ENCODE assay signal across 7 cellular contexts in the genomic region with DNA sequence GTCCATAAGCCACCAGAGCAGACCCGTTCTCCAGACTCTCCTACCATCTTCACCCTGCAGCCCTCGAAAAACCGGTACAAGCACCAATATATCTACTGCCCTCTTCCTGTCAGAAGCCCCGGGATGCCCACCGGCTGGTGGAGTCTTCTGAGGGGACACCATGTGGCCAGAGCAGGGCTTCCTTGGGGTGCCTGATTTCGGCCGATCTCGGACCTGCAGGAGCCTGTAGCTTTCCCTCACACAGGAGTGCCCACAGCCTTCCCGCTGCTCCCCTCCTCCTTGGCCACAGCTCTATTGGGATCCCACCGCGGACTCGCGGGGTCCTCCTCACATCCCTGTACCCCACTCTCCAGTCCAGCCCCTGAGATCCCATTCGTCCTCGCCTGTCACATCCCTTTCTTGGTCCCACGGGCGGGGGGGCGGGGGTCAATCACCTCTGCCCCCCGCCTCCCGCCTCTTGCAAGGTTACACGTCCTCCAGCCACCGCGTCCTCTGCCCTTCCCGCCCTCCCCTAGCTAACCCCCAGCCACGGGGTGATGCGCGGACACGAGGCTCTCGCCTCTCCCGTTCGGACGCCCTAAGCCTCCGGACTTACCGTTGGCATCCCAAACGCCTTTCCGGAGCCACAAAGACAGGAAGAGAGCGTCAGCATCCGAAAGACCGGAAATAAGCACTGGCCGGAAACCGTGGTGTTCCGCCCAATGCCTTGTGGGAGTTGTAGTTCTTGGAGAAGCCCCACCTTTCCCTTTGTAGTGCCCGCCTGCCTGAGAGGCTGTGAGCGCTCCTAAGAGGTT. TPM values are rescaled to one million over a fixed set of nuclear protein-coding genes. Genes with fewer than 3 reads are reported as not detected.
DNase-seq lines count a peak whose midpoint lies in the region; ATAC-seq, FAIRE-seq and TF ChIP-seq lines count a peak whose summit lies in the region.

Gene SSR2, minus strand, starts transcription at position 659 of the 794 bp plus-strand sequence. CDS start 784 bp downstream, outside the sequence.

- peak within 1 kb of the TSS; percentile 91 for H3K9ac ChIP-seq in GM12878 (ENCODE audit: control insufficient read depth, insufficient read depth, low read length)

- TF ChIP-seq POLR2A in GM12878 (IDR thresholded peaks at IDR 0.05; ENCODE audit: low read depth, low read length): peak; percentile 91
- no peak for TF ChIP-seq POLR2A in sigmoid colon (IDR thresholded peaks at IDR 0.05)

- RAD21 ChIA-PET in GM12878 (lab: Charles Lee; ENCODE audit: unreplicated experiment): interaction anchor here (0.6 to 1.7 kb wide), 6 partner anchors 16 to 80 kb away, joined by 3 to 6 read pairs (median 4); partner anchors contain the start of gene ARHGEF2

- H4K20me1 ChIP-seq in GM12878 (ENCODE audit: control insufficient read depth, insufficient read depth): no peaks in the 10 kb centered on the region

- no peak for TF ChIP-seq RAD21 in GM12878 (IDR thresholded peaks at IDR 0.05; ENCODE audit: insufficient read depth, low read depth, low read length)

- peak; percentile 96 for ATAC-seq in GM18502 (IDR thresholded peaks at IDR 0.05; ENCODE audit: poor library complexity, unreplicated experiment)
- ATAC-seq in HG02943 (IDR thresholded peaks at IDR 0.05; ENCODE audit: low read depth, unreplicated experiment): peak; percentile 95
- peak; percentile 100 for ATAC-seq in GM12878

- H3K4me1 ChIP-seq in GM12878 (ENCODE audit: control insufficient read depth, insufficient read depth, low read length) (peaks cover 6% of the 10 kb centered on the region), sigmoid colon (peaks cover 0 to 18% (median 17%) of the 10 kb centered on the region in 4 donors)

- H3K27me3 ChIP-seq in GM12878 (replicated peaks in 1 of 2; ENCODE audit: control insufficient read depth in 2 of 2, insufficient read depth in 2 of 2, low read length in 1 of 2) (no peaks in the 10 kb centered on the region; a peak in 1 of 4 replicates), sigmoid colon (no peaks in the 10 kb centered on the region)

- POLR2A ChIA-PET in GM12878 (lab: Charles Lee): interaction anchor here (0.6 to 1.2 kb wide), 6 partner anchors 26 to 270 kb away, joined by 3 to 4 read pairs (median 4); partner anchors contain the start of gene ARHGEF2

- SMC1A ChIA-PET in GM12878 (lab: Charles Lee; ENCODE audit: uncharacterized antibody, unreplicated experiment): interaction anchor here (0.9 to 2.5 kb wide), 6 partner anchors 31 to 184 kb away, joined by 3 to 14 read pairs (median 4); partner anchors contain the start of gene SYT11

- H2AFZ ChIP-seq in GM12878 (ENCODE audit: control insufficient read depth, low read depth, low read length): peak within 1 kb of the TSS; percentile 93

- peak; percentile 100 for FAIRE-seq in GM12878 (lab: Jason Lieb, UNC)

- peak within 1 kb of the TSS; percentile 78 for H3K27ac ChIP-seq in GM12878 (ENCODE audit: control insufficient read depth, insufficient read depth)
- peak within 1 kb of the TSS; percentile 86 to 96 (median 91) for H3K27ac ChIP-seq in sigmoid colon

- H3K79me2 ChIP-seq in GM12878 (ENCODE audit: control insufficient read depth, insufficient read depth, low read length): peaks cover 23% of the 10 kb centered on the region

- peak within 1 kb of the TSS; percentile 96 for H3K4me2 ChIP-seq in GM12878 (ENCODE audit: control insufficient read depth, insufficient read depth)

- intact Hi-C loops in GM12878 (cut with micrococcal nuclease; ENCODE audit: unreplicated experiment): loop anchor here (2.0 kb wide), 1 partner anchor 34 kb away; the partner anchor contains the start of gene LAMTOR2
- intact Hi-C loops in sigmoid colon (cut with DNase I): no loop called here

- H3K9me3 ChIP-seq in GM12878 (replicated peaks; ENCODE audit: control insufficient read depth, insufficient read depth, low read length): no peaks in the 10 kb centered on the region
- H3K9me3 ChIP-seq in sigmoid colon: no peaks in the 10 kb centered on the region

- in situ Hi-C loops in GM12878 (cut with MboI): no loop called here

- peak within 1 kb of the TSS; percentile 92 for H3K4me3 ChIP-seq in GM12878
- peak within 1 kb of the TSS; percentile 72 to 100 (median 90) for H3K4me3 ChIP-seq in sigmoid colon

- under 1% methylated on average over 40 of the region's 44 CpGs for WGBS in GM12878 (ENCODE audit: insufficient coverage, insufficient replicate concordance, low lambda C conversion rate, missing lambda C conversion rate)
- 0 to 1% methylated on average over 44 of the region's 44 CpGs for WGBS in sigmoid colon, 2 donors

- H3K36me3 ChIP-seq in GM12878 (ENCODE audit: control insufficient read depth in 2 of 2, insufficient read depth in 2 of 2, low read length in 1 of 2): peaks cover 4 to 7% of the 10 kb centered on the region in 2 experiments
- H3K36me3 ChIP-seq in sigmoid colon: peaks cover 0 to 34% (median 8%) of the 10 kb centered on the region in 4 donors

- no TSS peak for BruUV-seq in GM12878 (replicated peaks; lab: Mats Ljungman, UMichigan)

- TF ChIP-seq CTCF in GM12878 (IDR thresholded peaks at IDR 0.05 in 2 of 3, conservative IDR thresholded peaks at IDR 0.05 in 1 of 3; ENCODE audit: control insufficient read depth in 2 of 3, extremely low read depth in 1 of 3, insufficient read depth in 1 of 3, low read depth in 3 of 3, low read length in 3 of 3): 0 out of 6 replicates have a peak, but pooled peaks of 1 of the 3 experiments have one; percentile 9
- TF ChIP-seq CTCF in sigmoid colon (IDR thresholded peaks at IDR 0.05): no peak

- TF ChIP-seq EP300 in GM12878 (IDR thresholded peaks at IDR 0.05; ENCODE audit: borderline replicate concordance in 1 of 2, control insufficient read depth in 1 of 2, low read depth in 2 of 2, low read length in 2 of 2) (no peak), sigmoid colon (IDR thresholded peaks at IDR 0.05) (peak in 1 of 4 donors; percentile 38)

- CTCF ChIA-PET in GM12878 (lab: Yijun Ruan, JAX): interaction anchor here (1.4 to 3.4 kb wide), 4 partner anchors 31 to 86 kb away, joined by 3 to 14 read pairs (median 10); no protein-coding TSS in a partner anchor

- DNase-seq in NCI-H2029 (lab: John Stamatoyannopoulos, UW) (peak; percentile 94), T1000 (lab: John Stamatoyannopoulos, UW) (peak; percentile 61), GM12878 (ENCODE audit: low read depth, low spot score) (peak; percentile 76), iPS DF 19.7 (ENCODE audit: low read depth, low spot score) (peak; percentile 88), sigmoid colon (peak; percentile 95)

TF ChIP-seq in GM12878, 131 proteins besides CTCF, POLR2A, EP300 and RAD21 (continues in another document):
- TF ChIP-seq ZBTB40 (IDR thresholded peaks at IDR 0.05; ENCODE audit: borderline replicate concordance): peak; percentile 94
- TF ChIP-seq ZSCAN29 (IDR thresholded peaks at IDR 0.05): no peak
- no peak for TF ChIP-seq MTA3 (IDR thresholded peaks at IDR 0.05; ENCODE audit: borderline replicate concordance, low read length)
- peak; percentile 93 for TF ChIP-seq SIX5 (IDR thresholded peaks at IDR 0.05; ENCODE audit: low read depth, low read length, severe bottlenecking)
- TF ChIP-seq MTA2 (IDR thresholded peaks at IDR 0.05; ENCODE audit: low read depth): no peak

RNA-seq across cellular contexts. Expression of gene SSR2, which starts in this region (rescaled TPM):
- 117 and 134 TPM in 2 replicates for total RNA-seq in GM12878 (2013; cell fraction: nucleolus; rRNA removed)
- total RNA-seq in GM12878 (2014; rRNA removed) (304 and 309 TPM in 2 replicates), GM12878 (2014; rRNA removed; fragmentation: Illumina TruSeq; extraction: Trizol) (253 and 257 TPM in 2 replicates), GM12878 (2021) (207 and 208 TPM in 2 replicates), sigmoid colon (100 to 1,000 TPM; 115 to 338 (median 233) TPM)
- polyA plus RNA-seq in GM12878 (2011; ENCODE audit: low read depth): 419 TPM
- polyA plus RNA-seq in GM12878 (2011; rRNA removed) (434 and 553 TPM in 2 replicates), GM12878 (2014; fragmentation: Illumina TruSeq; extraction: Trizol) (443 and 504 TPM in 2 replicates), GM12878 (2014; fragmentation: Nextera tagmentation; extraction: Ambion mirVana) (100 to 1,000 TPM; 395 to 407 TPM), GM12878 (2014; rRNA removed) (300 and 320 TPM in 2 replicates), GM12878 (2016; fragmentation: Nextera tagmentation; extraction: Ambion mirVana) (100 to 1,000 TPM; 226 to 238 TPM), sigmoid colon (100 to 1,000 TPM; 157 to 274 (median 231) TPM)
- polyA plus RNA-seq in GM12878 (2011; cell fraction: cytosol; rRNA removed): 648 and 1,046 TPM in 2 replicates
- 186 and 215 TPM in 2 replicates for polyA plus RNA-seq in GM12878 (2011; cell fraction: nucleus; rRNA removed)
- polyA plus RNA-seq in GM12878 (2012): 316 TPM in 2 replicates
- 366 and 382 TPM in 2 replicates for polyA minus RNA-seq in GM12878 (2011; rRNA and poly(A)+ RNA removed)
- polyA minus RNA-seq in GM12878 (2011; cell fraction: cytosol; rRNA and poly(A)+ RNA removed): 76.2 and 86.9 TPM in 2 replicates
- 32.3 and 40.9 TPM in 2 replicates for polyA minus RNA-seq in GM12878 (2011; cell fraction: nucleus; rRNA and poly(A)+ RNA removed)

Comparison
In these comparisons a context has a peak if more than half of its experiments do, and no peak if none do; other contexts are left out.
1. Peak in every context shown above with its lines: DNase-seq, ATAC-seq, H3K4me3 ChIP-seq and H3K27ac ChIP-seq.